Comparison of ENCODE assay signal across 29 cellular contexts in the genomic region with DNA sequence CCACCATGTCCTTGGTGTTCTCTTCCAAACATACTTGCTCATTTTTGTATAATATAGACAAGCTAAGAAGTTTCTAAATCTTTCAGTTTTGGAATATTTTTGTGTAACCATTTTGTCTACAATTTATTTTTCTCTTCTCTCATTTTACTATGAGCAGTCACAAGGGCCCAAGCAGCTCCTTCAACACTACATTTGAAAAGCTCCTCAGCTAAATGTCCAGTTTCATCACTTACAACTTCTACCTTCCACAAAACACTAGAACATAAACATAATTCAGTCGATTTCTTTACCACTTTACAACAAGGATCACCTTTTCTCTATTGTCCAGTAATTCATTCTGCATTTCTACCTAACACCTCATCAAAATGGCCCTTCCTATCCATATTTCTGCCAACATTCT.
DNase-seq lines count a peak whose midpoint lies in the region; ATAC-seq, FAIRE-seq and TF ChIP-seq lines count a peak whose summit lies in the region.
"Had no signal": no experiment of that assay in that cellular context is flagged by ENCODE, and none has a peak within 500 bp of the region (broad histone marks: within the 10 kb centered on the region; RNA-seq: fewer than 3 reads in every experiment).

No MANE protein-coding gene starts in this region.

- no peak for FAIRE-seq in HepG2 (lab: Jason Lieb, UNC)
- FAIRE-seq: A204.1, A549, D721Med had no signal

- BruUV-seq in HepG2 (replicated peaks; lab: Mats Ljungman, UMichigan) = no TSS peak

- H3K4me1 ChIP-seq in HepG2 (ENCODE audit: insufficient read depth, low read length) (peaks cover 63% of the 10 kb centered on the region), right lobe of liver (peaks cover 0 to 34% (median 13%) of the 10 kb centered on the region in 4 donors)
- H3K4me1 ChIP-seq: A549, BE2C, Caco-2 had no signal

- TF ChIP-seq CTCF in HepG2 (CRISPR knock-in tag; IDR thresholded peaks at IDR 0.05) = no peak
- no peak for TF ChIP-seq CTCF in right lobe of liver (IDR thresholded peaks at IDR 0.05)

- H3K36me3 ChIP-seq in HepG2 (replicated peaks in 1 of 2; ENCODE audit: control insufficient read depth in 1 of 2, insufficient read depth in 2 of 2, low read length in 2 of 2) (no peaks in the 10 kb centered on the region), right lobe of liver (no peaks in the 10 kb centered on the region)
- H3K36me3 ChIP-seq: BE2C; BLaER1; BLaER1 treated with 17β-estradiol and CSF1 and Interleukin-3, amounts not matched to agents 10 nM and 100 nM had no signal

- H4K20me1 ChIP-seq in HepG2 (ENCODE audit: insufficient read depth, low read length) = no peaks in the 10 kb centered on the region
- H4K20me1 ChIP-seq: BLaER1; BLaER1 treated with 17β-estradiol and CSF1 and Interleukin-3, amounts not matched to agents 10 nM and 100 nM had no signal

- no peak overlapping the region for H2AFZ ChIP-seq in HepG2 (ENCODE audit: low read length)

- H3K79me2 ChIP-seq in HepG2 (ENCODE audit: insufficient read depth, low read length) = no peaks in the 10 kb centered on the region

- CTCF ChIA-PET in HepG2 (lab: Yijun Ruan, JAX; ENCODE audit: low intra/inter-chr PET ratio, low total read pairs) = no interaction called here

- no peak overlapping the region for H3K4me2 ChIP-seq in HepG2 (ENCODE audit: low read depth, low read length)
- H3K4me2 ChIP-seq: A549; BLaER1; BLaER1 treated with 17β-estradiol and CSF1 and Interleukin-3, amounts not matched to agents 10 nM and 100 nM had no signal

- DNase-seq in HepG2 (ENCODE audit: low spot score) = no peak
- DNase-seq in right lobe of liver = no peak
- DNase-seq: 8988T; ACHN; AML-193; BE2C; C1 segment of cervical spinal cord; Caco-2; Calu3; CD4-positive, alpha-beta memory T cell; CD4-positive, alpha-beta T cell; CD4-positive, CD25-positive, alpha-beta regulatory T cell; CD8-positive, alpha-beta memory T cell; CD8-positive, alpha-beta T cell; COR-L47; DMS 273 treated with DMSO at 0.1 percent for 48 hours; DMS153; DMS53; DMS79; DMS79 treated with DMSO at 0.1 percent for 48 hours; DND-41; EL had no signal

- H3K27me3 ChIP-seq in HepG2 (ENCODE audit: control insufficient read depth in 1 of 2, insufficient read depth in 2 of 2, low read length in 2 of 2) (no peaks in the 10 kb centered on the region), right lobe of liver (no peaks in the 10 kb centered on the region)
- H3K27me3 ChIP-seq: BE2C; BLaER1; BLaER1 treated with 17β-estradiol and CSF1 and Interleukin-3, amounts not matched to agents 10 nM and 100 nM had no signal

- TF ChIP-seq POLR2A in HepG2 (IDR thresholded peaks at IDR 0.05; ENCODE audit: insufficient read depth in 1 of 2, low read depth in 2 of 2, low read length in 2 of 2) (no peak), right lobe of liver (IDR thresholded peaks at IDR 0.05) (no peak)

- H3K9me3 ChIP-seq in HepG2 (ENCODE audit: low read length) (peaks cover 12% of the 10 kb centered on the region; the same call in 1 of the 2 replicates), right lobe of liver (no peaks in the 10 kb centered on the region)
- H3K9me3 ChIP-seq: A549, BE2C, BLaER1, Caco-2 had no signal

- H3K27ac ChIP-seq in HepG2 (ENCODE audit: extremely low read length, insufficient read depth, low read length) (no peak overlapping the region), right lobe of liver (no peak overlapping the region)
- H3K27ac ChIP-seq: 22Rv1; A549; BLaER1; BLaER1 treated with 17β-estradiol and CSF1 and Interleukin-3, amounts not matched to agents 10 nM and 100 nM; C4-2B had no signal

- H3K9ac ChIP-seq in HepG2 (ENCODE audit: insufficient read depth, low read depth, low read length) = no peak overlapping the region
- H3K9ac ChIP-seq: BLaER1; BLaER1 treated with 17β-estradiol and CSF1 and Interleukin-3, amounts not matched to agents 10 nM and 100 nM had no signal

- POLR2A ChIA-PET in HepG2 (lab: Yijun Ruan, JAX) = no interaction called here

- in situ Hi-C loops in HepG2 (cut with HindIII; ENCODE audit: extremely low pct_ligation_motif_present, low pct_unique_long_range_greater_than_20kb) = no loop called here

- ATAC-seq in HepG2 (no peak), right lobe of liver (no peak)
- ATAC-seq: A549; CD8-positive, alpha-beta T cell had no signal

- TF ChIP-seq EP300 in HepG2 (IDR thresholded peaks at IDR 0.05; ENCODE audit: low read depth in 2 of 2, low read length in 2 of 2) = no peak
- TF ChIP-seq EP300 in HepG2 (CRISPR knock-in tag; IDR thresholded peaks at IDR 0.05; ENCODE audit: borderline replicate concordance) = no peak

- no peak for TF ChIP-seq RAD21 in HepG2 (CRISPR knock-in tag; IDR thresholded peaks at IDR 0.05)

- intact Hi-C loops in HepG2 (cut with micrococcal nuclease; ENCODE audit: unreplicated experiment) (loop anchor here (10.0 kb wide), 1 partner anchor 555 kb away; the partner anchor contains the start of gene RAB28), right lobe of liver (cut with DNase I) (no loop called here)

- WGBS in HepG2 (ENCODE audit: low lambda C conversion rate) = 90% methylated on average over 1 of the region's 1 CpG
- WGBS in right lobe of liver (ENCODE audit: insufficient coverage, low coverage, low lambda C conversion rate, missing lambda C conversion rate) = 70% methylated on average over 1 of the region's 1 CpG

- no peak overlapping the region for H3K4me3 ChIP-seq in HepG2 (replicated peaks in 1 of 3; ENCODE audit: insufficient read depth in 1 of 3, low read depth in 2 of 3, low read length in 3 of 3)
- H3K4me3 ChIP-seq in right lobe of liver = no peak overlapping the region
- H3K4me3 ChIP-seq: A549; BLaER1; BLaER1 treated with 17β-estradiol and CSF1 and Interleukin-3, amounts not matched to agents 10 nM and 100 nM had no signal

TF ChIP-seq in HepG2, 621 proteins besides CTCF, POLR2A, EP300 and RAD21:
- TF ChIP-seq ZNF256 (CRISPR knock-in tag; conservative IDR thresholded peaks at IDR 0.05) = peak; percentile 99
- TF ChIP-seq RBAK (CRISPR knock-in tag; IDR thresholded peaks at IDR 0.05) = no peak
TF ChIP-seq in HepG2: peak in this region for 1.
